In the genomic region with DNA sequence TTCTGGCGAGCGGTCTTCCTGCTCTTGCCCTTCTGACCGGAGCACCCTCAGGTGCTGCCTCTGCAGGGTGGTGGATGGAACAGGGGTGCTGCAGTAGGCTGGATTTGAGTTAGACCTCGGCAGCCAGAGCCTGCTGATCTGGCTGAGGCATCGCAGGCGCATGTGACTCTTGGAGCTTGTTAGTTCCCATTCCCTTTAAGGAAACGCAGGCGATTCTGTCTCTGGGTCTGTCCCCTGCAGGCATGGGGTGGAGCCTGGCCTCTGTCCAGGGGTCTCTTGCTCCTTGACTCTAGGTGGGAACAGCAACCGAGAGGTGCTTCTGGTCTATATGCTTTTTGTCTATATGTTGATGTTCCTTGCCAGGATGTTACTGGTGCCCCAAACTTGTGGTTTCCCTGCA, we compare ENCODE assay signal across 3 cellular contexts.
TF ChIP-seq lines count a peak whose summit lies in the region.

No MANE protein-coding gene starts in this region.

TF ChIP-seq in SK-N-SH, 30 proteins besides CTCF, POLR2A, EP300 and RAD21:
- no peak for TF ChIP-seq TAF1 (IDR thresholded peaks at IDR 0.05; ENCODE audit: borderline replicate concordance, low read depth, low read length)
- TF ChIP-seq JUND (IDR thresholded peaks at IDR 0.05), result no peak
- TF ChIP-seq YY1 (IDR thresholded peaks at IDR 0.05; ENCODE audit: low read depth), result no peak
- no peak for TF ChIP-seq CHD2 (IDR thresholded peaks at IDR 0.05; ENCODE audit: low read length, partially characterized antibody)
- TF ChIP-seq, protein P1, sequence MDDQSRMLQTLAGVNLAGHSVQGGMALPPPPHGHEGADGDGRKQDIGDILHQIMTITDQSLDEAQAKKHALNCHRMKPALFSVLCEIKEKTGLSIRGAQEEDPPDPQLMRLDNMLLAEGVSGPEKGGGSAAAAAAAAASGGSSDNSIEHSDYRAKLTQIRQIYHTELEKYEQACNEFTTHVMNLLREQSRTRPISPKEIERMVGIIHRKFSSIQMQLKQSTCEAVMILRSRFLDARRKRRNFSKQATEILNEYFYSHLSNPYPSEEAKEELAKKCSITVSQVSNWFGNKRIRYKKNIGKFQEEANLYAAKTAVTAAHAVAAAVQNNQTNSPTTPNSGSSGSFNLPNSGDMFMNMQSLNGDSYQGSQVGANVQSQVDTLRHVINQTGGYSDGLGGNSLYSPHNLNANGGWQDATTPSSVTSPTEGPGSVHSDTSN (IDR thresholded peaks at IDR 0.05), result no peak
- TF ChIP-seq, protein P2, sequence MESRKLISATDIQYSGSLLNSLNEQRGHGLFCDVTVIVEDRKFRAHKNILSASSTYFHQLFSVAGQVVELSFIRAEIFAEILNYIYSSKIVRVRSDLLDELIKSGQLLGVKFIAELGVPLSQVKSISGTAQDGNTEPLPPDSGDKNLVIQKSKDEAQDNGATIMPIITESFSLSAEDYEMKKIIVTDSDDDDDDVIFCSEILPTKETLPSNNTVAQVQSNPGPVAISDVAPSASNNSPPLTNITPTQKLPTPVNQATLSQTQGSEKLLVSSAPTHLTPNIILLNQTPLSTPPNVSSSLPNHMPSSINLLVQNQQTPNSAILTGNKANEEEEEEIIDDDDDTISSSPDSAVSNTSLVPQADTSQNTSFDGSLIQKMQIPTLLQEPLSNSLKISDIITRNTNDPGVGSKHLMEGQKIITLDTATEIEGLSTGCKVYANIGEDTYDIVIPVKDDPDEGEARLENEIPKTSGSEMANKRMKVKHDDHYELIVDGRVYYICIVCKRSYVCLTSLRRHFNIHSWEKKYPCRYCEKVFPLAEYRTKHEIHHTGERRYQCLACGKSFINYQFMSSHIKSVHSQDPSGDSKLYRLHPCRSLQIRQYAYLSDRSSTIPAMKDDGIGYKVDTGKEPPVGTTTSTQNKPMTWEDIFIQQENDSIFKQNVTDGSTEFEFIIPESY (IDR thresholded peaks at IDR 0.05; ENCODE audit: borderline replicate concordance, low read depth), result no peak
- TF ChIP-seq, protein P3, sequence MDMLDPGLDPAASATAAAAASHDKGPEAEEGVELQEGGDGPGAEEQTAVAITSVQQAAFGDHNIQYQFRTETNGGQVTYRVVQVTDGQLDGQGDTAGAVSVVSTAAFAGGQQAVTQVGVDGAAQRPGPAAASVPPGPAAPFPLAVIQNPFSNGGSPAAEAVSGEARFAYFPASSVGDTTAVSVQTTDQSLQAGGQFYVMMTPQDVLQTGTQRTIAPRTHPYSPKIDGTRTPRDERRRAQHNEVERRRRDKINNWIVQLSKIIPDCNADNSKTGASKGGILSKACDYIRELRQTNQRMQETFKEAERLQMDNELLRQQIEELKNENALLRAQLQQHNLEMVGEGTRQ (IDR thresholded peaks at IDR 0.05; ENCODE audit: borderline replicate concordance, low read depth, low read length), result no peak
- no peak for TF ChIP-seq MEF2A (IDR thresholded peaks at IDR 0.05; ENCODE audit: borderline replicate concordance, low read depth)

TF ChIP-seq in SK-N-SH treated with all-trans-retinoic acid at 6 μM for 48 hours, 23 proteins besides CTCF, POLR2A, EP300 and RAD21:
- TF ChIP-seq ESRRG (CRISPR knock-in tag; IDR thresholded peaks at IDR 0.05), result no peak
- no peak for TF ChIP-seq OSR1 (CRISPR knock-in tag; IDR thresholded peaks at IDR 0.05)
- TF ChIP-seq, protein P4, sequence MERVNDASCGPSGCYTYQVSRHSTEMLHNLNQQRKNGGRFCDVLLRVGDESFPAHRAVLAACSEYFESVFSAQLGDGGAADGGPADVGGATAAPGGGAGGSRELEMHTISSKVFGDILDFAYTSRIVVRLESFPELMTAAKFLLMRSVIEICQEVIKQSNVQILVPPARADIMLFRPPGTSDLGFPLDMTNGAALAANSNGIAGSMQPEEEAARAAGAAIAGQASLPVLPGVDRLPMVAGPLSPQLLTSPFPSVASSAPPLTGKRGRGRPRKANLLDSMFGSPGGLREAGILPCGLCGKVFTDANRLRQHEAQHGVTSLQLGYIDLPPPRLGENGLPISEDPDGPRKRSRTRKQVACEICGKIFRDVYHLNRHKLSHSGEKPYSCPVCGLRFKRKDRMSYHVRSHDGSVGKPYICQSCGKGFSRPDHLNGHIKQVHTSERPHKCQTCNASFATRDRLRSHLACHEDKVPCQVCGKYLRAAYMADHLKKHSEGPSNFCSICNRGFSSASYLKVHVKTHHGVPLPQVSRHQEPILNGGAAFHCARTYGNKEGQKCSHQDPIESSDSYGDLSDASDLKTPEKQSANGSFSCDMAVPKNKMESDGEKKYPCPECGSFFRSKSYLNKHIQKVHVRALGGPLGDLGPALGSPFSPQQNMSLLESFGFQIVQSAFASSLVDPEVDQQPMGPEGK (CRISPR knock-in tag; IDR thresholded peaks at IDR 0.05; ENCODE audit: borderline replicate concordance), result no peak
- TF ChIP-seq CSDC2 (CRISPR knock-in tag; IDR thresholded peaks at IDR 0.05), result no peak
- no peak for TF ChIP-seq TOX (CRISPR knock-in tag; IDR thresholded peaks at IDR 0.05; ENCODE audit: borderline replicate concordance)
- no peak for TF ChIP-seq RARB (CRISPR knock-in tag; IDR thresholded peaks at IDR 0.05)
- no peak for TF ChIP-seq BACH2 (CRISPR knock-in tag; IDR thresholded peaks at IDR 0.05; ENCODE audit: borderline replicate concordance)
- no peak for TF ChIP-seq ZNF565 (CRISPR knock-in tag; conservative IDR thresholded peaks at IDR 0.05; ENCODE audit: low read depth)
- no peak for TF ChIP-seq ARNTL (CRISPR knock-in tag; IDR thresholded peaks at IDR 0.05; ENCODE audit: borderline replicate concordance, low read depth)
- no peak for TF ChIP-seq ZFP30 (CRISPR knock-in tag; IDR thresholded peaks at IDR 0.05)
- TF ChIP-seq ZC3H10 (CRISPR knock-in tag; IDR thresholded peaks at IDR 0.05), result no peak
- TF ChIP-seq ZNF70 (CRISPR knock-in tag; IDR thresholded peaks at IDR 0.05), result no peak
- no peak for TF ChIP-seq GLIS3 (CRISPR knock-in tag; IDR thresholded peaks at IDR 0.05)

TF ChIP-seq in neural cell, 6 proteins besides CTCF, POLR2A, EP300 and RAD21:
- no peak for TF ChIP-seq TAF1 (IDR thresholded peaks at IDR 0.05; ENCODE audit: low read depth)
- no peak for TF ChIP-seq POLR2AphosphoS5 (IDR thresholded peaks at IDR 0.05)
- no peak for TF ChIP-seq EZH2 (IDR thresholded peaks at IDR 0.05; ENCODE audit: borderline replicate concordance, insufficient read depth, low read length, poor library complexity, severe bottlenecking)
- no peak for TF ChIP-seq SMC3 (conservative IDR thresholded peaks at IDR 0.05; ENCODE audit: poor library complexity)
- TF ChIP-seq, protein P5, sequence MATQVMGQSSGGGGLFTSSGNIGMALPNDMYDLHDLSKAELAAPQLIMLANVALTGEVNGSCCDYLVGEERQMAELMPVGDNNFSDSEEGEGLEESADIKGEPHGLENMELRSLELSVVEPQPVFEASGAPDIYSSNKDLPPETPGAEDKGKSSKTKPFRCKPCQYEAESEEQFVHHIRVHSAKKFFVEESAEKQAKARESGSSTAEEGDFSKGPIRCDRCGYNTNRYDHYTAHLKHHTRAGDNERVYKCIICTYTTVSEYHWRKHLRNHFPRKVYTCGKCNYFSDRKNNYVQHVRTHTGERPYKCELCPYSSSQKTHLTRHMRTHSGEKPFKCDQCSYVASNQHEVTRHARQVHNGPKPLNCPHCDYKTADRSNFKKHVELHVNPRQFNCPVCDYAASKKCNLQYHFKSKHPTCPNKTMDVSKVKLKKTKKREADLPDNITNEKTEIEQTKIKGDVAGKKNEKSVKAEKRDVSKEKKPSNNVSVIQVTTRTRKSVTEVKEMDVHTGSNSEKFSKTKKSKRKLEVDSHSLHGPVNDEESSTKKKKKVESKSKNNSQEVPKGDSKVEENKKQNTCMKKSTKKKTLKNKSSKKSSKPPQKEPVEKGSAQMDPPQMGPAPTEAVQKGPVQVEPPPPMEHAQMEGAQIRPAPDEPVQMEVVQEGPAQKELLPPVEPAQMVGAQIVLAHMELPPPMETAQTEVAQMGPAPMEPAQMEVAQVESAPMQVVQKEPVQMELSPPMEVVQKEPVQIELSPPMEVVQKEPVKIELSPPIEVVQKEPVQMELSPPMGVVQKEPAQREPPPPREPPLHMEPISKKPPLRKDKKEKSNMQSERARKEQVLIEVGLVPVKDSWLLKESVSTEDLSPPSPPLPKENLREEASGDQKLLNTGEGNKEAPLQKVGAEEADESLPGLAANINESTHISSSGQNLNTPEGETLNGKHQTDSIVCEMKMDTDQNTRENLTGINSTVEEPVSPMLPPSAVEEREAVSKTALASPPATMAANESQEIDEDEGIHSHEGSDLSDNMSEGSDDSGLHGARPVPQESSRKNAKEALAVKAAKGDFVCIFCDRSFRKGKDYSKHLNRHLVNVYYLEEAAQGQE (IDR thresholded peaks at IDR 0.05; ENCODE audit: borderline replicate concordance), result no peak
- TF ChIP-seq MXI1 (conservative IDR thresholded peaks at IDR 0.05; ENCODE audit: poor library complexity, severe bottlenecking), result no peak
